ENCODE assay signal across 8 cellular contexts in genomic region chr6:161373905-161374451, GRCh38.
DNase-seq lines count a peak whose midpoint lies in the region; ATAC-seq and TF ChIP-seq lines count a peak whose summit lies in the region.

No MANE protein-coding gene starts in this region.

- TF ChIP-seq CTCF in LNCaP clone FGC (IDR thresholded peaks at IDR 0.05; ENCODE audit: control insufficient read depth, extremely low read depth, insufficient read depth) (peak; percentile 93), gastrocnemius medialis (IDR thresholded peaks at IDR 0.05 in 4 of 5, conservative IDR thresholded peaks at IDR 0.05 in 1 of 5) (peak; percentile 59 to 95 (median 83))

- H3K27ac Mint-ChIP-seq in T-cell: no peak overlapping the region

- H3K27me3 ChIP-seq in right cardiac atrium (ENCODE audit: control insufficient read depth, insufficient read depth) (no peaks in the 10 kb centered on the region), gastrocnemius medialis (no peaks in the 10 kb centered on the region)

- H3K4me1 ChIP-seq in right cardiac atrium (ENCODE audit: control insufficient read depth, insufficient read depth, low read length): no peaks in the 10 kb centered on the region
- peaks cover 4 to 7% of the 10 kb centered on the region in 2 donors for H3K4me1 ChIP-seq in gastrocnemius medialis

- POLR2A ChIA-PET in T-cell (lab: Charles Lee): no interaction called here

- in situ Hi-C loops in gastrocnemius medialis (cut with MboI; ENCODE audit: low sequenced_read_pairs in 4 of 4): loop anchor here (5.0 kb wide), 2 partner anchors 442 to 447 kb away; no protein-coding TSS in a partner anchor

- no peaks in the 10 kb centered on the region for H3K9me3 ChIP-seq in right cardiac atrium (ENCODE audit: control insufficient read depth, low read length)
- H3K9me3 ChIP-seq in gastrocnemius medialis: no peaks in the 10 kb centered on the region

- no peaks in the 10 kb centered on the region for H3K36me3 ChIP-seq in gastrocnemius medialis

- TF ChIP-seq POLR2A in gastrocnemius medialis (IDR thresholded peaks at IDR 0.05): no peak

- H3K36me3 Mint-ChIP-seq in T-cell: no peaks in the 10 kb centered on the region

- ATAC-seq in GM19023 (IDR thresholded peaks at IDR 0.05; ENCODE audit: unreplicated experiment): peak; percentile 39
- ATAC-seq in T-cell (replicated peaks in 1 of 4): peak in 3 of 4 experiments; percentile 32 to 48 (median 37)
- peak; percentile 44 to 49 for ATAC-seq in right cardiac atrium
- ATAC-seq in gastrocnemius medialis: peak; percentile 13 to 29

- CTCF ChIA-PET in T-cell (lab: Charles Lee): interaction anchor here (0.6 to 4.5 kb wide), 12 partner anchors 8 to 640 kb away, joined by 3 to 138 read pairs (median 6); no protein-coding TSS in a partner anchor

- intact Hi-C loops in right cardiac atrium (cut with DNase I): loop anchor here (5.0 to 10.0 kb wide), 6 partner anchors 209 to 642 kb away; partner anchors contain the start of gene MAP3K4 (in 1 of the 4)
- intact Hi-C loops in gastrocnemius medialis (cut with DNase I; ENCODE audit: low total_unique reads): loop anchor here (1.0 to 5.0 kb wide), 2 partner anchors 232 to 444 kb away; no protein-coding TSS in a partner anchor

- 36% methylated on average over 15 of the region's 15 CpGs for WGBS in right cardiac atrium

- no peak overlapping the region for H3K4me3 Mint-ChIP-seq in T-cell

- no peaks in the 10 kb centered on the region for H3K9me3 Mint-ChIP-seq in T-cell

- H3K27ac ChIP-seq in right cardiac atrium (ENCODE audit: low read length) (no peak overlapping the region), gastrocnemius medialis (no peak overlapping the region)

- no peaks in the 10 kb centered on the region for H3K4me1 Mint-ChIP-seq in T-cell

- H3K4me3 ChIP-seq in LNCaP clone FGC (ENCODE audit: low read depth, low read length): no peak overlapping the region
- H3K4me3 ChIP-seq in right cardiac atrium (ENCODE audit: low read length): no peak overlapping the region
- H3K4me3 ChIP-seq in gastrocnemius medialis: no peak overlapping the region

- H3K27me3 Mint-ChIP-seq in T-cell: no peaks in the 10 kb centered on the region

- DNase-seq in C1 segment of cervical spinal cord (lab: John Stamatoyannopoulos, UW): peak in 12 of 14 donors; percentile 14 to 73 (median 42)
- DNase-seq in LNCaP clone FGC (ENCODE audit: low read depth): peak; percentile 17
- DNase-seq in T-cell: peak in 27 of 34 experiments; percentile 9 to 64 (median 38)
- peak in 51 of 58 donors; percentile 15 to 88 (median 48) for DNase-seq in anterior cingulate cortex (lab: John Stamatoyannopoulos, UW)
- DNase-seq in right cardiac atrium: peak; percentile 57 to 91 (median 85)
- peak in 1 of 2 donors; percentile 28 for DNase-seq in gastrocnemius medialis
- DNase-seq in NCI-H187 (lab: John Stamatoyannopoulos, UW): no peak

Comparison
In these comparisons a context has a peak if more than half of its experiments do, and no peak if none do; other contexts are left out.
1. DNase-seq: peak in C1 segment of cervical spinal cord (12 of 14), LNCaP clone FGC (single experiment), T-cell (27 of 34), anterior cingulate cortex (51 of 58) and right cardiac atrium (3 of 3); none in NCI-H187 (0 of 2).
2. Peak in every context shown above with its lines, with median percentiles within 50 percentile points of each other: ATAC-seq.